15 cellular contexts compared by ENCODE assay signal in the genomic region with DNA sequence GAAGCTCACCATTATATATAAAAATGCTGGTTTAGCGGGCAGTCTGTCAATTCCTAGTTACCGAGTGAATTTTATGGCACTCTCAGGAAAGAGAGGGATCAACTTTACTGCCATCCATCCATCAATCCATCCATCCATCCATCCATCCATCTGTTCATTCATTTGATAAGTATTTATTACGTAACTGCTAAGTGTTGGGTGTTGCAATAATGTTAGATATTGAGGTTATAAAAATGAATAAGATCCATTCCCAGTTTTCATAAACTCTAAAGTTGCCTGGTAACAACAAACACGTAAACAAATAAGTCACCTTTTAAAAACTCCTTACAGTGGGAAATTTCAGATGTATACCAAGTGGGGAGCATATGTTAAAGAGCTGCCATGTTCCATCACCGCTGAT. TPM values are rescaled to one million over a fixed set of nuclear protein-coding genes. Genes with fewer than 3 reads are reported as not detected.
A peak's percentile ranks its signal among the peaks of the same experiment; 100 is the strongest.
DNase-seq lines count a peak whose midpoint lies in the region; ATAC-seq and TF ChIP-seq lines count a peak whose summit lies in the region.
"Had no signal": no experiment of that assay in that cellular context is flagged by ENCODE, and none has a peak within 500 bp of the region (broad histone marks: within the 10 kb centered on the region; RNA-seq: fewer than 3 reads in every experiment).

No MANE protein-coding gene starts in this region.

- no peak overlapping the region for H3K4me3 ChIP-seq in GM23248
- H3K4me3 ChIP-seq in WERI-Rb-1 (ENCODE audit: low read depth, low read length), result peak overlapping the region; percentile 41
- no peak overlapping the region for H3K4me3 ChIP-seq in esophagus (ENCODE audit: low read depth in 1 of 2, low read length in 2 of 2)
- H3K4me3 ChIP-seq in skeletal muscle tissue (ENCODE audit: low read length in 3 of 3), result no peak overlapping the region
- H3K4me3 ChIP-seq in GM23338, result no peak overlapping the region
- H3K4me3 ChIP-seq: HAP-1 had no signal

- no peak for TF ChIP-seq CTCF in WERI-Rb-1 (IDR thresholded peaks at IDR 0.05; ENCODE audit: low read depth, low read length)
- TF ChIP-seq CTCF in GM23338 (conservative IDR thresholded peaks at IDR 0.05; ENCODE audit: low read depth in 2 of 2), result no peak

- no peaks in the 10 kb centered on the region for H3K9me3 ChIP-seq in GM23248 (ENCODE audit: low read depth)
- no peaks in the 10 kb centered on the region for H3K9me3 ChIP-seq in WERI-Rb-1 (ENCODE audit: severe bottlenecking)
- H3K9me3 ChIP-seq in esophagus (ENCODE audit: control insufficient read depth in 2 of 2, insufficient read depth in 1 of 2, low read depth in 1 of 2, low read length in 1 of 2), result no peaks in the 10 kb centered on the region
- no peaks in the 10 kb centered on the region for H3K9me3 ChIP-seq in skeletal muscle tissue (ENCODE audit: control insufficient read depth in 3 of 3, low read length in 3 of 3)
- H3K9me3 ChIP-seq: HAP-1, SK-N-SH had no signal

- H3K36me3 Mint-ChIP-seq in GM23338 (ENCODE audit: low read depth), result peaks cover 3% of the 10 kb centered on the region; the same call in 2 of the 3 replicates
- H3K36me3 Mint-ChIP-seq: CD8-positive, alpha-beta memory T cell had no signal

- WGBS in GM23248 (ENCODE audit: low coverage in 1 of 2, low lambda C conversion rate in 2 of 2, missing lambda C conversion rate in 2 of 2), 2 experiments, result 96 to 97% methylated on average over 5 of the region's 5 CpGs
- 92 to 94% methylated on average over 5 of the region's 5 CpGs for WGBS in esophagus, 2 donors

- H3K27me3 ChIP-seq in GM23248 (replicated peaks; ENCODE audit: insufficient read depth) (no peaks in the 10 kb centered on the region), WERI-Rb-1 (ENCODE audit: insufficient read depth, low read depth, severe bottlenecking) (no peaks in the 10 kb centered on the region), esophagus (ENCODE audit: control insufficient read depth in 1 of 2, insufficient read depth in 2 of 2, low read length in 2 of 2) (no peaks in the 10 kb centered on the region), skeletal muscle tissue (ENCODE audit: control insufficient read depth in 3 of 3, insufficient read depth in 3 of 3, low read length in 3 of 3) (no peaks in the 10 kb centered on the region), GM23338 (ENCODE audit: insufficient read depth) (no peaks in the 10 kb centered on the region)

- no peak overlapping the region for H3K4me3 Mint-ChIP-seq in GM23338
- H3K4me3 Mint-ChIP-seq: CD8-positive, alpha-beta memory T cell had no signal

- H3K9me2 ChIP-seq in GM23248 (ENCODE audit: insufficient read depth) (no peaks in the 10 kb centered on the region), GM23338 (ENCODE audit: insufficient read depth) (no peaks in the 10 kb centered on the region)
- H3K9me2 ChIP-seq: SK-N-SH had no signal

- H3K4me2 ChIP-seq in GM23248 (ENCODE audit: unreplicated experiment) (peak overlapping the region; percentile 29), GM23338 (no peak overlapping the region)
- H3K4me2 ChIP-seq: SK-N-SH had no signal

- H2AFZ ChIP-seq in GM23248, result no peak overlapping the region
- H2AFZ ChIP-seq in GM23338, result no peak overlapping the region

- peaks cover 20% of the 10 kb centered on the region for H3F3A ChIP-seq in GM23248 (ENCODE audit: insufficient read depth)
- no peaks in the 10 kb centered on the region for H3F3A ChIP-seq in GM23338 (replicated peaks; ENCODE audit: low read depth)

- in situ Hi-C loops in GM23248 (cut with MboI), result no loop called here

- peaks cover 31% of the 10 kb centered on the region for H3K4me1 Mint-ChIP-seq in GM23338
- H3K4me1 Mint-ChIP-seq: CD8-positive, alpha-beta memory T cell had no signal

- H3K9me3 Mint-ChIP-seq in GM23338, result no peaks in the 10 kb centered on the region; the same call in 1 of the 3 replicates

- H3K27ac Mint-ChIP-seq in GM23338, result no peak overlapping the region
- H3K27ac Mint-ChIP-seq: CD8-positive, alpha-beta memory T cell had no signal

- H3K27ac ChIP-seq in GM23248, result peak overlapping the region; percentile 42
- H3K27ac ChIP-seq in WERI-Rb-1, result peak overlapping the region; percentile 73
- peak overlapping the region; percentile 24 to 31 for H3K27ac ChIP-seq in esophagus (ENCODE audit: low read depth in 2 of 2, low read length in 1 of 2)
- peak overlapping the region; percentile 42 for H3K27ac ChIP-seq in skeletal muscle tissue (ENCODE audit: low read depth, low read length)
- no peak overlapping the region for H3K27ac ChIP-seq in GM23338 (ENCODE audit: low read depth)

- DNase-seq in GM23248 (peak; percentile 20), WERI-Rb-1 (no peak), GM23338 (ENCODE audit: low spot score) (no peak)
- DNase-seq: CD8-positive, alpha-beta memory T cell; NCI-H1436 treated with DMSO at 0.1 percent for 48 hours; NCI-H2107; NCI-H748 treated with DMSO at 0.1 percent for 48 hours; SK-N-SH had no signal

- peaks cover 99% of the 10 kb centered on the region for H3K79me2 ChIP-seq in GM23248 (ENCODE audit: insufficient read depth)
- peaks cover 72% of the 10 kb centered on the region for H3K79me2 ChIP-seq in GM23338 (replicated peaks; ENCODE audit: insufficient read depth)

- H3K36me3 ChIP-seq in GM23248 (ENCODE audit: low read depth), result 0 out of 2 replicates have a peak, but pooled peaks cover 6% of the 10 kb centered on the region
- no peaks in the 10 kb centered on the region for H3K36me3 ChIP-seq in WERI-Rb-1
- H3K36me3 ChIP-seq in esophagus (ENCODE audit: control insufficient read depth in 2 of 2, insufficient read depth in 2 of 2, low read length in 1 of 2), result peaks cover 0 to 7% of the 10 kb centered on the region in 2 donors
- H3K36me3 ChIP-seq in skeletal muscle tissue (ENCODE audit: control insufficient read depth in 3 of 3, insufficient read depth in 3 of 3, low read length in 3 of 3), result no peaks in the 10 kb centered on the region
- no peaks in the 10 kb centered on the region for H3K36me3 ChIP-seq in GM23338 (ENCODE audit: insufficient read depth)
- H3K36me3 ChIP-seq: HAP-1 had no signal

- peaks cover 19% of the 10 kb centered on the region for H3K4me1 ChIP-seq in GM23248 (ENCODE audit: insufficient read depth)
- peaks cover 0 to 9% of the 10 kb centered on the region in 2 donors for H3K4me1 ChIP-seq in esophagus (ENCODE audit: control insufficient read depth in 2 of 2, insufficient read depth in 2 of 2, low read length in 1 of 2)
- H3K4me1 ChIP-seq in skeletal muscle tissue (ENCODE audit: control insufficient read depth in 3 of 3, insufficient read depth in 3 of 3, low read length in 3 of 3), result peaks cover 4 to 15% (median 5%) of the 10 kb centered on the region in 3 donors
- peaks cover 19% of the 10 kb centered on the region for H3K4me1 ChIP-seq in GM23338 (ENCODE audit: insufficient read depth)
- H3K4me1 ChIP-seq: HAP-1 had no signal

- H3K27me3 Mint-ChIP-seq in GM23338 (ENCODE audit: insufficient read depth, low read depth, poor library complexity), result peaks cover 1% of the 10 kb centered on the region

- H4K20me1 ChIP-seq in GM23248 (ENCODE audit: insufficient read depth) (peaks cover 6% of the 10 kb centered on the region; the same call in 1 of the 2 replicates), GM23338 (replicated peaks; ENCODE audit: insufficient read depth) (peaks cover 4% of the 10 kb centered on the region; the same call in 1 of the 2 replicates)

- H3K9ac ChIP-seq in GM23248 (peak overlapping the region; percentile 4), skeletal muscle tissue (ENCODE audit: low read depth in 1 of 3, low read length in 3 of 3) (no peak overlapping the region)
- H3K9ac ChIP-seq: SK-N-SH had no signal

- ATAC-seq in GM18517 (IDR thresholded peaks at IDR 0.05; ENCODE audit: unreplicated experiment) (no peak), HG03139 (IDR thresholded peaks at IDR 0.05; ENCODE audit: unreplicated experiment) (no peak), GM23338 (no peak)
- ATAC-seq: Panc1, Right ventricle myocardium inferior had no signal

TF ChIP-seq in GM23338, 12 proteins besides CTCF, POLR2A, EP300 and RAD21 (continues in another document):
- no peak for TF ChIP-seq ZNF331 (CRISPR knock-in tag; IDR thresholded peaks at IDR 0.05; ENCODE audit: low read depth)

RNA-seq across cellular contexts. Expression of a gene that starts 36.8 kb away (rescaled TPM):
- total RNA-seq in GM23248 (2014; rRNA removed; shearing (Covaris generic)), result 89.7 and 99.0 TPM in 2 replicates
- 68.5 and 69.1 TPM in 2 replicates for polyA plus RNA-seq in GM23248 (2016; fragmentation: Nextera tagmentation; extraction: Ambion mirVana)
- polyA plus RNA-seq in esophagus, result 10 to 100 TPM; 29.6 to 59.0 TPM
- 85.1 TPM for total RNA-seq in skeletal muscle tissue
- 20.8 and 30.2 TPM in 2 replicates for total RNA-seq in GM23338 (2014; rRNA removed; shearing (Covaris generic))
- polyA plus RNA-seq in GM23338 (2016; fragmentation: Nextera tagmentation; extraction: Ambion mirVana), result 7.4 and 8.2 TPM in 2 replicates
- polyA plus RNA-seq: CD8-positive, alpha-beta memory T cell had no signal
